ENCODE assay signal across 8 cellular contexts in the genomic region with DNA sequence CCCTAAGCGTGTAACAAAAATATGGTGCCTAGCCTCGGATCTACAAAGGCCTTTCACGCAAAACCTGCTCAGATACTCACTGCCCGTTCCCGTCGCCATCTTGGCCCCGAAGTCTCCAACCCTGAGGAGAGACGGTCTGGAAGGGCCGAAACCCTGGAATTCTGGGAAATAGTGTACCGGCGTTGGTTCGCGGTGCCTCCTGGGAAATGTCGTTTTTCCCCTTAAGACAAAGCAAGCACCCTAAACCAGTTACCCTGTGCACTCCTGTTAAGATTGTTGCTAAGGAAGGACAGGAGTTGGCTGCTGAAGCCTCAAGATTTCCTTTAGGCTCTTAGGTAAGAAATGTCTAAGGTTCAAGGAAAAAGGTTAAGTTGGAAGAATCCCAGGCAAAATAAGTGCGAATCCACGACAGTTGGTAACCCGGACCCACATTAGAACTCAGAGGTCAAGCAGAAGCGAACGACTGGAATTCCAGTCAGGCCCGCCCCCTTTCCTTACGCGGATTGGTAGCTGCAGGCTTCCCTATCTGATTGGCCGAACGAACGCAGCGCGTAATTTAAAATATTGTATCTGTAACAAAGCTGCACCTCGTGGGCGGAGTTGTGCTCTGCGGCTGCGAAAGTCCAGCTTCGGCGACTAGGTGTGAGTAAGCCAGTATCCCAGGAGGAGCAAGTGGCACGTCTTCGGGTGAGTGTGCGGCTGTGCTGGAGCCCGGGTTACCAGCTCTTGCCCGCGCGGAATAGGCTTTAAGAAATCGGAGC. TPM values are rescaled to one million over a fixed set of nuclear protein-coding genes. Genes with fewer than 3 reads are reported as not detected.
DNase-seq lines count a peak whose midpoint lies in the region; ATAC-seq and TF ChIP-seq lines count a peak whose summit lies in the region.

A gene with protein sequence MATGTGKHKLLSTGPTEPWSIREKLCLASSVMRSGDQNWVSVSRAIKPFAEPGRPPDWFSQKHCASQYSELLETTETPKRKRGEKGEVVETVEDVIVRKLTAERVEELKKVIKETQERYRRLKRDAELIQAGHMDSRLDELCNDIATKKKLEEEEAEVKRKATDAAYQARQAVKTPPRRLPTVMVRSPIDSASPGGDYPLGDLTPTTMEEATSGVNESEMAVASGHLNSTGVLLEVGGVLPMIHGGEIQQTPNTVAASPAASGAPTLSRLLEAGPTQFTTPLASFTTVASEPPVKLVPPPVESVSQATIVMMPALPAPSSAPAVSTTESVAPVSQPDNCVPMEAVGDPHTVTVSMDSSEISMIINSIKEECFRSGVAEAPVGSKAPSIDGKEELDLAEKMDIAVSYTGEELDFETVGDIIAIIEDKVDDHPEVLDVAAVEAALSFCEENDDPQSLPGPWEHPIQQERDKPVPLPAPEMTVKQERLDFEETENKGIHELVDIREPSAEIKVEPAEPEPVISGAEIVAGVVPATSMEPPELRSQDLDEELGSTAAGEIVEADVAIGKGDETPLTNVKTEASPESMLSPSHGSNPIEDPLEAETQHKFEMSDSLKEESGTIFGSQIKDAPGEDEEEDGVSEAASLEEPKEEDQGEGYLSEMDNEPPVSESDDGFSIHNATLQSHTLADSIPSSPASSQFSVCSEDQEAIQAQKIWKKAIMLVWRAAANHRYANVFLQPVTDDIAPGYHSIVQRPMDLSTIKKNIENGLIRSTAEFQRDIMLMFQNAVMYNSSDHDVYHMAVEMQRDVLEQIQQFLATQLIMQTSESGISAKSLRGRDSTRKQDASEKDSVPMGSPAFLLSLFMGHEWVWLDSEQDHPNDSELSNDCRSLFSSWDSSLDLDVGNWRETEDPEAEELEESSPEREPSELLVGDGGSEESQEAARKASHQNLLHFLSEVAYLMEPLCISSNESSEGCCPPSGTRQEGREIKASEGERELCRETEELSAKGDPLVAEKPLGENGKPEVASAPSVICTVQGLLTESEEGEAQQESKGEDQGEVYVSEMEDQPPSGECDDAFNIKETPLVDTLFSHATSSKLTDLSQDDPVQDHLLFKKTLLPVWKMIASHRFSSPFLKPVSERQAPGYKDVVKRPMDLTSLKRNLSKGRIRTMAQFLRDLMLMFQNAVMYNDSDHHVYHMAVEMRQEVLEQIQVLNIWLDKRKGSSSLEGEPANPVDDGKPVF (minus strand): TSS at position 115 of the 761 bp plus-strand sequence. CDS start 16 bp downstream, at position 99.
Gene KIF20A, plus strand, starts transcription at position 597 of the 761 bp plus-strand sequence. CDS start 569 bp downstream, outside the sequence.

- ATAC-seq in HG02623 (IDR thresholded peaks at IDR 0.05; ENCODE audit: unreplicated experiment) (peak; percentile 90), SK-N-SH treated with all-trans-retinoic acid at 6 μM for 48 hours (peak; percentile 94), thoracic aorta (ENCODE audit: insufficient number of reproducible peaks, low FRiP score, low read depth) (peak; percentile 97)
- peak; percentile 90 to 92 for ATAC-seq in activated naive CD4-positive, alpha-beta T cell treated with anti-CD3 and anti-CD28 coated beads, Interleukin-2, amount 50 U/mL, for 72 hours

- H3K27ac ChIP-seq in osteoblast (ENCODE audit: low read depth, low read length): peak within 1 kb of the TSS; percentile 89
- peak within 1 kb of the TSS; percentile 83 to 88 for H3K27ac ChIP-seq in thoracic aorta

- H2AFZ ChIP-seq in osteoblast (ENCODE audit: low read length): peak within 1 kb of the TSS; percentile 98

- peak within 1 kb of the TSS; percentile 94 for H3K4me2 ChIP-seq in osteoblast (ENCODE audit: insufficient read depth, low read length)

- H3K36me3 ChIP-seq in osteoblast (ENCODE audit: insufficient read depth, low read length) (peaks cover 58% of the 10 kb centered on the region), thoracic aorta (peaks cover 22% of the 10 kb centered on the region)

- H3K27ac Mint-ChIP-seq in activated naive CD4-positive, alpha-beta T cell treated with anti-CD3 and anti-CD28 coated beads, Interleukin-2, amount 50 U/mL, for 72 hours: no peak within 1 kb of the TSS
- H3K27ac Mint-ChIP-seq in glutamatergic neuron (ENCODE audit: unreplicated experiment): no peak within 1 kb of the TSS

- no peaks in the 10 kb centered on the region for H3K27me3 ChIP-seq in osteoblast (ENCODE audit: insufficient read depth, low read length)
- H3K27me3 ChIP-seq in thoracic aorta (replicated peaks; ENCODE audit: insufficient read depth): no peaks in the 10 kb centered on the region

- no peak within 1 kb of the TSS for H3K4me3 Mint-ChIP-seq in glutamatergic neuron (ENCODE audit: unreplicated experiment)

- peaks cover 8% of the 10 kb centered on the region for H4K20me1 ChIP-seq in osteoblast (ENCODE audit: insufficient read depth, low read length)

- peaks cover 0 to 14% of the 10 kb centered on the region in 2 donors for H3K36me3 Mint-ChIP-seq in activated naive CD4-positive, alpha-beta T cell treated with anti-CD3 and anti-CD28 coated beads, Interleukin-2, amount 50 U/mL, for 72 hours
- H3K36me3 Mint-ChIP-seq in glutamatergic neuron (ENCODE audit: unreplicated experiment): no peaks in the 10 kb centered on the region

- H3K4me3 ChIP-seq in osteoblast (ENCODE audit: insufficient read depth, low read length) (peak within 1 kb of the TSS; percentile 80), thoracic aorta (peak within 1 kb of the TSS; percentile 98)

- no peaks in the 10 kb centered on the region for H3K9me3 ChIP-seq in osteoblast (ENCODE audit: low read depth, low read length)
- no peaks in the 10 kb centered on the region for H3K9me3 ChIP-seq in thoracic aorta

- DNase-seq in NCI-H1092 treated with DMSO at 0.1 percent for 48 hours (lab: John Stamatoyannopoulos, UW): peak; percentile 97
- DNase-seq in activated naive CD4-positive, alpha-beta T cell treated with anti-CD3 and anti-CD28 coated beads, Interleukin-2, amount 50 U/mL, for 72 hours (ENCODE audit: low spot score in 2 of 2): peak; percentile 85 to 90
- DNase-seq in glutamatergic neuron: peak; percentile 91
- DNase-seq in osteoblast (ENCODE audit: insufficient read length, low spot score, missing footprints): peak; percentile 86
- peak; percentile 95 for DNase-seq in thoracic aorta (ENCODE audit: low spot score)

- H3K27me3 Mint-ChIP-seq in glutamatergic neuron (ENCODE audit: unreplicated experiment): peaks cover 3% of the 10 kb centered on the region

- no peaks in the 10 kb centered on the region for H3K9me3 Mint-ChIP-seq in activated naive CD4-positive, alpha-beta T cell treated with anti-CD3 and anti-CD28 coated beads, Interleukin-2, amount 50 U/mL, for 72 hours
- H3K9me3 Mint-ChIP-seq in glutamatergic neuron (ENCODE audit: unreplicated experiment): no peaks in the 10 kb centered on the region

- peaks cover 66% of the 10 kb centered on the region for H3K79me2 ChIP-seq in osteoblast (ENCODE audit: insufficient read depth, low read length)

- H3K4me1 ChIP-seq in osteoblast (ENCODE audit: insufficient read depth, low read length) (peaks cover 24% of the 10 kb centered on the region), thoracic aorta (ENCODE audit: control insufficient read depth in 1 of 2, low read depth in 2 of 2) (peaks cover 14 to 27% of the 10 kb centered on the region in 2 donors)

- TF ChIP-seq CTCF in glutamatergic neuron (IDR thresholded peaks at IDR 0.05; ENCODE audit: partially characterized antibody, unreplicated experiment) (no peak), osteoblast (IDR thresholded peaks at IDR 0.05; ENCODE audit: extremely low read depth, low read depth, low read length) (no peak), thoracic aorta (IDR thresholded peaks at IDR 0.05) (no peak)

- TF ChIP-seq POLR2A in GM10847 (IDR thresholded peaks at IDR 0.05; ENCODE audit: extremely low read depth, insufficient read length): peak; percentile 68

- peaks cover 7% of the 10 kb centered on the region for H3K4me1 Mint-ChIP-seq in glutamatergic neuron (ENCODE audit: low read depth, unreplicated experiment)

TF ChIP-seq in SK-N-SH treated with all-trans-retinoic acid at 6 μM for 48 hours, 23 proteins besides CTCF, POLR2A, EP300 and RAD21 (continues in another document):
- TF ChIP-seq CREB5 (CRISPR knock-in tag; IDR thresholded peaks at IDR 0.05; ENCODE audit: low read depth) (no peak), GLIS3 (CRISPR knock-in tag; IDR thresholded peaks at IDR 0.05) (no peak), CSDC2 (CRISPR knock-in tag; IDR thresholded peaks at IDR 0.05) (no peak), ZNF565 (CRISPR knock-in tag; conservative IDR thresholded peaks at IDR 0.05; ENCODE audit: low read depth) (no peak), ZFP30 (CRISPR knock-in tag; IDR thresholded peaks at IDR 0.05) (no peak), ZFP3 (CRISPR knock-in tag; IDR thresholded peaks at IDR 0.05) (no peak), BACH2 (CRISPR knock-in tag; IDR thresholded peaks at IDR 0.05; ENCODE audit: borderline replicate concordance) (no peak), ZNF70 (CRISPR knock-in tag; IDR thresholded peaks at IDR 0.05) (no peak), PPARA (CRISPR knock-in tag; IDR thresholded peaks at IDR 0.05; ENCODE audit: borderline replicate concordance) (no peak), TOX (CRISPR knock-in tag; IDR thresholded peaks at IDR 0.05; ENCODE audit: borderline replicate concordance) (no peak)

RNA-seq across cellular contexts. Expression of the first gene that starts in this region (rescaled TPM):
- total RNA-seq in activated naive CD4-positive, alpha-beta T cell treated with anti-CD3 and anti-CD28 coated beads, Interleukin-2, amount 50 U/mL, for 72 hours: 100 to 1,000 TPM in 1 of 2 donors, 10 to 100 TPM in 1; 58.3 to 209 TPM
- total RNA-seq in glutamatergic neuron (ENCODE audit: unreplicated experiment): 62.3 TPM
- total RNA-seq in osteoblast: 47.1 and 51.0 TPM in 2 replicates
- 10 to 100 TPM; 34.7 to 71.7 TPM for total RNA-seq in thoracic aorta

RNA-seq across cellular contexts. Expression of gene KIF20A, which starts in this region (rescaled TPM):
- total RNA-seq in activated naive CD4-positive, alpha-beta T cell treated with anti-CD3 and anti-CD28 coated beads, Interleukin-2, amount 50 U/mL, for 72 hours: 10 to 100 TPM; 63.0 to 82.9 TPM
- total RNA-seq in glutamatergic neuron (ENCODE audit: unreplicated experiment): 8.7 TPM
- 5.3 and 7.2 TPM in 2 replicates for total RNA-seq in osteoblast
- 1 to 10 TPM in 1 of 2 donors, under 1 TPM in 1; 0.78 to 1.1 TPM for total RNA-seq in thoracic aorta

Comparison
In these comparisons a context has a peak if more than half of its experiments do, and no peak if none do; other contexts are left out.
1. Peak in every context shown above with its lines: DNase-seq, ATAC-seq, H3K4me3 ChIP-seq and H3K27ac ChIP-seq.